Comparison of ENCODE assay signal across 28 cellular contexts in the genomic region with DNA sequence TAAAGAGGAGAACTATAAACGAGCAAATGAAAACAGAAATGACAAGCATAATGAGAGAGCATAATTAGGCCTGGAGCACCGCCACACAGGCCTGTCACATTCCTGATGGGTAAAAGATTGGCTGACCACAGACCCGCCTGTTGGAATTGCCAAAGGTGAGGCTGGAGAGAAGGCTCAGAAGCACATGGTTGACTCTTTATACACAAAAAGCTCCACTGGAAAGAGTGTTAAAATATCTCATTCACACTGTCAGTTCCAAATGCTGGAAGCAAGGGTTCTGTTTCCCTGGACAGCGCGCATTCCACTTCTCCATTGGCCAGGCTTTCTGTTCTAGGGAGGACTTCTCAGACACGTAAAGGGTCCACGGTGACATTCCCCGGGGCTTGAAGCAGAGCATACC. TPM values are rescaled to one million over a fixed set of nuclear protein-coding genes. Genes with fewer than 3 reads are reported as not detected.
DNase-seq lines count a peak whose midpoint lies in the region; ATAC-seq and TF ChIP-seq lines count a peak whose summit lies in the region.
"Had no signal": no experiment of that assay in that cellular context is flagged by ENCODE, and none has a peak within 500 bp of the region (broad histone marks: within the 10 kb centered on the region; RNA-seq: fewer than 3 reads in every experiment).

No MANE protein-coding gene starts in this region.

- intact Hi-C loops in breast epithelium (cut with DNase I; ENCODE audit: low total_unique reads) = no loop called here
- intact Hi-C loops in MCF 10A (cut with micrococcal nuclease) = no loop called here
- intact Hi-C loops in naive thymus-derived CD4-positive, alpha-beta T cell (cut with micrococcal nuclease) = no loop called here

- in situ Hi-C loops in KBM-7 (cut with MboI; ENCODE audit: low pct_unique_long_range_greater_than_20kb, low sequenced_read_pairs) = no loop called here

- H3K36me3 Mint-ChIP-seq in MCF 10A (ENCODE audit: insufficient read depth, unreplicated experiment) = no peaks in the 10 kb centered on the region
- H3K36me3 Mint-ChIP-seq in naive thymus-derived CD4-positive, alpha-beta T cell = no peaks in the 10 kb centered on the region
- H3K36me3 Mint-ChIP-seq: activated naive CD8-positive, alpha-beta T cell treated with anti-CD3 and anti-CD28 coated beads for 36 hours; CD8-positive, alpha-beta memory T cell; natural killer cell had no signal

- POLR2A ChIA-PET in MCF 10A (lab: Yijun Ruan, JAX) = interaction anchor here (1.7 kb wide), 1 partner anchor 88 kb away, joined by 3 read pairs; no protein-coding TSS in a partner anchor
- POLR2A ChIA-PET in naive thymus-derived CD4-positive, alpha-beta T cell (lab: Charles Lee) = interaction anchor here (0.6 kb wide), 1 partner anchor 23 kb away, joined by 4 read pairs; no protein-coding TSS in a partner anchor

- H3K4me1 Mint-ChIP-seq in MCF 10A (ENCODE audit: insufficient read depth, unreplicated experiment) = peaks cover 9% of the 10 kb centered on the region
- no peaks in the 10 kb centered on the region for H3K4me1 Mint-ChIP-seq in naive thymus-derived CD4-positive, alpha-beta T cell
- H3K4me1 Mint-ChIP-seq: CD8-positive, alpha-beta memory T cell; natural killer cell had no signal

- no peaks in the 10 kb centered on the region for H3K36me3 ChIP-seq in breast epithelium
- no peaks in the 10 kb centered on the region for H3K36me3 ChIP-seq in naive thymus-derived CD4-positive, alpha-beta T cell (ENCODE audit: control insufficient read depth in 2 of 3, insufficient read depth in 3 of 3, low read length in 3 of 3)
- H3K36me3 ChIP-seq: BE2C, SJSA1 had no signal

- TF ChIP-seq CTCF in breast epithelium (IDR thresholded peaks at IDR 0.05) = no peak
- TF ChIP-seq CTCF in MCF 10A (IDR thresholded peaks at IDR 0.05; ENCODE audit: unreplicated experiment) = no peak

- H3K4me3 Mint-ChIP-seq in MCF 10A (ENCODE audit: unreplicated experiment) = no peak overlapping the region
- no peak overlapping the region for H3K4me3 Mint-ChIP-seq in naive thymus-derived CD4-positive, alpha-beta T cell
- H3K4me3 Mint-ChIP-seq: activated naive CD8-positive, alpha-beta T cell treated with anti-CD3 and anti-CD28 coated beads for 36 hours; CD8-positive, alpha-beta memory T cell; natural killer cell had no signal

- BruUV-seq in MCF 10A (replicated peaks; lab: Mats Ljungman, UMichigan) = no TSS peak

- ATAC-seq in naive thymus-derived CD4-positive, alpha-beta T cell = no peak
- ATAC-seq: K562, natural killer cell had no signal

- no peaks in the 10 kb centered on the region for H3K9me3 ChIP-seq in breast epithelium
- no peaks in the 10 kb centered on the region for H3K9me3 ChIP-seq in naive thymus-derived CD4-positive, alpha-beta T cell (ENCODE audit: control insufficient read depth in 2 of 3, low read length in 3 of 3)
- H3K9me3 ChIP-seq: BE2C, SJSA1, testis had no signal

- TF ChIP-seq POLR2A in breast epithelium (IDR thresholded peaks at IDR 0.05) = no peak

- no peaks in the 10 kb centered on the region for H3K27me3 ChIP-seq in breast epithelium
- no peaks in the 10 kb centered on the region for H3K27me3 ChIP-seq in naive thymus-derived CD4-positive, alpha-beta T cell (ENCODE audit: control insufficient read depth in 2 of 2, insufficient read depth in 2 of 2, low read length in 2 of 2)
- H3K27me3 ChIP-seq: BE2C, testis had no signal

- H3K4me3 ChIP-seq in breast epithelium = no peak overlapping the region
- no peak overlapping the region for H3K4me3 ChIP-seq in naive thymus-derived CD4-positive, alpha-beta T cell (ENCODE audit: low read length)
- H3K4me3 ChIP-seq: K562, SJSA1, testis had no signal

- H3K9me3 Mint-ChIP-seq in MCF 10A (ENCODE audit: unreplicated experiment) = no peaks in the 10 kb centered on the region
- peaks cover 0 to 2% (median 0%) of the 10 kb centered on the region in 11 donors for H3K9me3 Mint-ChIP-seq in naive thymus-derived CD4-positive, alpha-beta T cell
- H3K9me3 Mint-ChIP-seq: activated naive CD8-positive, alpha-beta T cell treated with anti-CD3 and anti-CD28 coated beads for 36 hours; CD8-positive, alpha-beta memory T cell; natural killer cell had no signal

- DNase-seq in breast epithelium (ENCODE audit: low spot score in 2 of 2) = no peak
- no peak for DNase-seq in MCF 10A (ENCODE audit: unreplicated experiment)
- DNase-seq in M059J (ENCODE audit: low read depth) = peak; percentile 26
- peak; percentile 53 for DNase-seq in kidney tubule cell (ENCODE audit: low spot score)
- DNase-seq in superior temporal gyrus (ENCODE audit: extremely low spot score) = peak; percentile 33
- DNase-seq in naive thymus-derived CD4-positive, alpha-beta T cell = no peak
- DNase-seq in activated T-cell treated with anti-CD3 and anti-CD28 coated beads for 4 hours = no peak
- no peak for DNase-seq in KBM-7
- DNase-seq: activated CD4-positive, alpha-beta T cell treated with anti-CD3 and anti-CD28 coated beads for 48 hours; activated CD8-positive, alpha-beta memory T cell treated with anti-CD3 and anti-CD28 coated beads for 24 hours; activated effector memory CD4-positive, alpha-beta T cell treated with Interleukin-2 at 50 U/mL for 16 hours; activated naive CD8-positive, alpha-beta T cell treated with anti-CD3 and anti-CD28 coated beads for 36 hours; aorta; BE2C; CD8-positive, alpha-beta memory T cell; central memory CD4-positive, alpha-beta T cell; erythroblast; MM.1S; natural killer cell; NCI-H1417 treated with DMSO at 0.1 percent for 48 hours; NCI-H774; occipital lobe; small intestine; stimulated activated naive CD4-positive, alpha-beta T cell treated with Interleukin-2 at 50 U/mL for 16 hours; T1000; testis had no signal

- peak overlapping the region; percentile 3 to 40 for H3K27ac ChIP-seq in breast epithelium
- no peak overlapping the region for H3K27ac ChIP-seq in naive thymus-derived CD4-positive, alpha-beta T cell (ENCODE audit: low read depth, low read length)
- H3K27ac ChIP-seq: SJSA1, testis had no signal

- H3K27ac Mint-ChIP-seq in MCF 10A (ENCODE audit: low read depth, unreplicated experiment) = no peak overlapping the region
- H3K27ac Mint-ChIP-seq in naive thymus-derived CD4-positive, alpha-beta T cell = no peak overlapping the region
- H3K27ac Mint-ChIP-seq: activated naive CD8-positive, alpha-beta T cell treated with anti-CD3 and anti-CD28 coated beads for 36 hours; natural killer cell had no signal

- CTCF ChIA-PET in MCF 10A (lab: Yijun Ruan, JAX) = interaction anchor here (0.6 to 1.5 kb wide), 3 partner anchors 40 to 117 kb away, joined by 3 to 6 read pairs (median 5); no protein-coding TSS in a partner anchor
- CTCF ChIA-PET in naive thymus-derived CD4-positive, alpha-beta T cell (lab: Charles Lee) = interaction anchor here (0.5 kb wide), 1 partner anchor 106 kb away, joined by 3 read pairs; no protein-coding TSS in a partner anchor

- H3K27me3 Mint-ChIP-seq in MCF 10A (ENCODE audit: insufficient read depth, unreplicated experiment) = no peaks in the 10 kb centered on the region
- peaks cover 0 to 57% (median 13%) of the 10 kb centered on the region in 5 donors for H3K27me3 Mint-ChIP-seq in naive thymus-derived CD4-positive, alpha-beta T cell

- H3K4me1 ChIP-seq in breast epithelium = no peaks in the 10 kb centered on the region
- H3K4me1 ChIP-seq in naive thymus-derived CD4-positive, alpha-beta T cell (ENCODE audit: control insufficient read depth in 2 of 2, insufficient read depth in 2 of 2, low read length in 2 of 2) = no peaks in the 10 kb centered on the region
- H3K4me1 ChIP-seq: BE2C, SJSA1 had no signal

RNA-seq across cellular contexts. Expression of a gene that starts 5.9 kb away (rescaled TPM):
- 10 to 100 TPM in 2 of 3 donors, 1 to 10 TPM in 1; 9.4 to 16.7 (median 16.5) TPM for total RNA-seq in breast epithelium
- 11.4 and 13.5 TPM in 2 replicates for total RNA-seq in MCF 10A (2022)
- 0.34 and 5.0 TPM in 2 replicates for total RNA-seq in M059J (2014; rRNA removed; shearing (Covaris generic))
- total RNA-seq in naive thymus-derived CD4-positive, alpha-beta T cell = 1 to 10 TPM in 2 of 5 experiments, under 1 TPM in 2, not detected in 1; 0.11 to 1.5 (median 0.72) TPM
- polyA plus RNA-seq in naive thymus-derived CD4-positive, alpha-beta T cell = under 1 TPM; 0.20 to 0.58 TPM

Comparison
In these comparisons a context has a peak if more than half of its experiments do, and no peak if none do; other contexts are left out.
1. DNase-seq: peak in M059J (single experiment), kidney tubule cell (single experiment) and superior temporal gyrus (single experiment); none in breast epithelium (0 of 2), MCF 10A (single experiment), naive thymus-derived CD4-positive, alpha-beta T cell (0 of 9), activated T-cell treated with anti-CD3 and anti-CD28 coated beads for 4 hours (single experiment) and KBM-7 (single experiment).